In genomic region chr17:9226130-9226793, GRCh38 we compare ENCODE assay signal across 21 cellular contexts.
DNase-seq lines count a peak whose midpoint lies in the region; ATAC-seq and TF ChIP-seq lines count a peak whose summit lies in the region.
"Had no signal": no experiment of that assay in that cellular context is flagged by ENCODE, and none has a peak within 500 bp of the region (broad histone marks: within the 10 kb centered on the region; RNA-seq: fewer than 3 reads in every experiment).

No MANE protein-coding gene starts in this region.

- ATAC-seq in Right ventricle myocardium superior (ENCODE audit: poor library complexity) (no peak), gastroesophageal sphincter (no peak), GM21786 (IDR thresholded peaks at IDR 0.05; ENCODE audit: unreplicated experiment) (no peak), HG03378 (IDR thresholded peaks at IDR 0.05; ENCODE audit: unreplicated experiment) (no peak)
- ATAC-seq: Panc1 had no signal

- H3K4me2 ChIP-seq in OCI-LY3 (ENCODE audit: low read length), result peak overlapping the region; percentile 52
- H3K4me2 ChIP-seq: KMS-11 had no signal

- peaks cover 4% of the 10 kb centered on the region for H3K4me1 ChIP-seq in left ventricle myocardium inferior
- peaks cover 10% of the 10 kb centered on the region for H3K4me1 ChIP-seq in OCI-LY3 (ENCODE audit: low read length)
- H3K4me1 ChIP-seq in gastroesophageal sphincter, result peaks cover 2 to 54% (median 11%) of the 10 kb centered on the region in 3 donors
- peaks cover 0 to 10% (median 8%) of the 10 kb centered on the region in 4 donors for H3K4me1 ChIP-seq in sigmoid colon
- no peaks in the 10 kb centered on the region for H3K4me1 ChIP-seq in BE2C
- H3K4me1 ChIP-seq: SJCRH30 had no signal

- DNase-seq in Right ventricle myocardium superior (peak; percentile 33), left ventricle myocardium inferior (no peak), sigmoid colon (peak; percentile 57), BE2C (no peak)
- DNase-seq: COR-L47, DMS79 treated with DMSO at 0.1 percent for 48 hours, HFFc6, IMR-90, NCI-H1105, NCI-H146, NCI-H2029 treated with DMSO at 0.1 percent for 48 hours, NCI-H226, NCI-H510A treated with DMSO at 0.1 percent for 48 hours, NCI-H748 treated with DMSO at 0.1 percent for 48 hours, SJCRH30 had no signal

- H3K4me3 ChIP-seq in left ventricle myocardium inferior, result no peak overlapping the region
- H3K4me3 ChIP-seq in OCI-LY3 (ENCODE audit: low read length), result no peak overlapping the region
- no peak overlapping the region for H3K4me3 ChIP-seq in gastroesophageal sphincter
- no peak overlapping the region for H3K4me3 ChIP-seq in sigmoid colon
- H3K4me3 ChIP-seq in BE2C (ENCODE audit: low read depth, low read length), result no peak overlapping the region
- H3K4me3 ChIP-seq: SJCRH30 had no signal

- intact Hi-C loops in Right ventricle myocardium superior (cut with DNase I) (no loop called here), left ventricle myocardium inferior (cut with micrococcal nuclease) (no loop called here), sigmoid colon (cut with DNase I) (no loop called here)

- H3K27ac ChIP-seq in left ventricle myocardium inferior (replicated peaks) (no peak overlapping the region), OCI-LY3 (ENCODE audit: low read length) (no peak overlapping the region), gastroesophageal sphincter (peak overlapping the region in 3 of 4 donors; percentile 80 to 92 (median 91)), sigmoid colon (peak overlapping the region in 1 of 4 donors; percentile 31)
- H3K27ac ChIP-seq: KMS-11, SJCRH30 had no signal

- TF ChIP-seq EP300 in gastroesophageal sphincter (IDR thresholded peaks at IDR 0.05) (no peak), sigmoid colon (IDR thresholded peaks at IDR 0.05) (no peak)

- no peak overlapping the region for H2AFZ ChIP-seq in OCI-LY3 (ENCODE audit: low read depth, low read length)

- H3K9me3 ChIP-seq in left ventricle myocardium inferior (replicated peaks), result no peaks in the 10 kb centered on the region
- no peaks in the 10 kb centered on the region for H3K9me3 ChIP-seq in OCI-LY3 (ENCODE audit: insufficient read depth, low read length)
- H3K9me3 ChIP-seq in gastroesophageal sphincter, result no peaks in the 10 kb centered on the region
- no peaks in the 10 kb centered on the region for H3K9me3 ChIP-seq in sigmoid colon
- no peaks in the 10 kb centered on the region for H3K9me3 ChIP-seq in BE2C
- H3K9me3 ChIP-seq: SJCRH30 had no signal

- H3K79me2 ChIP-seq in OCI-LY3 (ENCODE audit: low read length), result no peaks in the 10 kb centered on the region

- TF ChIP-seq POLR2A in gastroesophageal sphincter (IDR thresholded peaks at IDR 0.05) (no peak), sigmoid colon (IDR thresholded peaks at IDR 0.05) (no peak)

- H3K36me3 ChIP-seq in left ventricle myocardium inferior (no peaks in the 10 kb centered on the region), OCI-LY3 (replicated peaks; ENCODE audit: low read depth, low read length) (peaks cover 5% of the 10 kb centered on the region), gastroesophageal sphincter (peaks cover 0 to 19% of the 10 kb centered on the region in 2 donors), sigmoid colon (peaks cover 0 to 4% (median 0%) of the 10 kb centered on the region in 4 donors), BE2C (no peaks in the 10 kb centered on the region)
- H3K36me3 ChIP-seq: SJCRH30 had no signal

- no CpG with 5 or more reads among the region's 34 CpGs for WGBS in gastroesophageal sphincter (ENCODE audit: low coverage in 1 of 2), 2 donors
- 81 to 86% methylated on average over 31 to 34 of the region's 34 CpGs for WGBS in sigmoid colon, 2 donors

- H3K9ac ChIP-seq in OCI-LY3 (ENCODE audit: low read length), result no peak overlapping the region
- H3K9ac ChIP-seq: KMS-11 had no signal

- H4K20me1 ChIP-seq in OCI-LY3 (ENCODE audit: insufficient read depth, low read length), result no peaks in the 10 kb centered on the region

- TF ChIP-seq CTCF in left ventricle myocardium inferior (IDR thresholded peaks at IDR 0.05; ENCODE audit: borderline replicate concordance) (no peak), OCI-LY3 (IDR thresholded peaks at IDR 0.05; ENCODE audit: low read depth, low read length) (no peak), gastroesophageal sphincter (IDR thresholded peaks at IDR 0.05) (no peak), sigmoid colon (IDR thresholded peaks at IDR 0.05) (no peak), BE2C (IDR thresholded peaks at IDR 0.05; ENCODE audit: low read depth, low read length) (no peak)

- H3K27me3 ChIP-seq in left ventricle myocardium inferior (ENCODE audit: low read depth) (peaks cover 16% of the 10 kb centered on the region), OCI-LY3 (ENCODE audit: low read depth, low read length) (no peaks in the 10 kb centered on the region), gastroesophageal sphincter (no peaks in the 10 kb centered on the region), sigmoid colon (no peaks in the 10 kb centered on the region), BE2C (no peaks in the 10 kb centered on the region)
- H3K27me3 ChIP-seq: SJCRH30 had no signal

Comparison
In these comparisons a context has a peak if more than half of its experiments do, and no peak if none do; other contexts are left out.
1. DNase-seq: peak in Right ventricle myocardium superior (single experiment) and sigmoid colon (single experiment); none in left ventricle myocardium inferior (single experiment) and BE2C (single experiment).
2. H3K27ac ChIP-seq: peak in gastroesophageal sphincter (3 of 4); none in left ventricle myocardium inferior (single experiment) and OCI-LY3 (single experiment).